13 cellular contexts compared by ENCODE assay signal in genomic region chr3:159860727-159861126, GRCh38. TPM values are rescaled to one million over a fixed set of nuclear protein-coding genes. Genes with fewer than 3 reads are reported as not detected.
DNase-seq lines count a peak whose midpoint lies in the region; TF ChIP-seq lines count a peak whose summit lies in the region.
"Had no signal": no experiment of that assay in that cellular context is flagged by ENCODE, and none has a peak within 500 bp of the region (broad histone marks: within the 10 kb centered on the region; RNA-seq: fewer than 3 reads in every experiment).

No MANE protein-coding gene starts in this region.

- TF ChIP-seq CTCF in left ventricle myocardium inferior (IDR thresholded peaks at IDR 0.05; ENCODE audit: borderline replicate concordance): no peak
- no peak for TF ChIP-seq CTCF in tibial artery (IDR thresholded peaks at IDR 0.05)

- H3K4me1 Mint-ChIP-seq in T-helper 2 cell treated with Interferon-gamma antibody and Interleukin-4, amounts not matched to agents 5 μg/mL and 100 μg/mL, for 36 hours (ENCODE audit: low read depth): no peaks in the 10 kb centered on the region
- peaks cover 4% of the 10 kb centered on the region for H3K4me1 Mint-ChIP-seq in activated T-cell treated with anti-CD3 and anti-CD28 coated beads, Interleukin-2, amount 50 U/mL, for 24 hours (ENCODE audit: low read depth)

- H3K27ac ChIP-seq in left ventricle myocardium inferior (replicated peaks) (peak overlapping the region; percentile 93), SJCRH30 (peak overlapping the region; percentile 62), layer of hippocampus (ENCODE audit: low read depth, low read length) (peak overlapping the region; percentile 25), tibial artery (no peak overlapping the region)

- no peaks in the 10 kb centered on the region for H3K36me3 Mint-ChIP-seq in T-helper 2 cell treated with Interferon-gamma antibody and Interleukin-4, amounts not matched to agents 5 μg/mL and 100 μg/mL, for 36 hours (ENCODE audit: low read depth)
- H3K36me3 Mint-ChIP-seq in activated T-cell treated with anti-CD3 and anti-CD28 coated beads, Interleukin-2, amount 50 U/mL, for 24 hours (ENCODE audit: low read depth): no peaks in the 10 kb centered on the region

- H3K4me3 ChIP-seq in left ventricle myocardium inferior (peak overlapping the region; percentile 17), SJCRH30 (no peak overlapping the region), tibial artery (no peak overlapping the region)
- H3K4me3 ChIP-seq: gastroesophageal sphincter had no signal

- DNase-seq in left ventricle myocardium inferior (no peak), cardiac septum (ENCODE audit: low spot score) (no peak), SJCRH30 (peak; percentile 40 to 74), EL (no peak), tibial artery (no peak)
- no peak for DNase-seq in T-helper 2 cell treated with Interferon-gamma antibody and Interleukin-4, amounts not matched to agents 5 μg/mL and 100 μg/mL, for 36 hours (ENCODE audit: low spot score)
- DNase-seq in activated T-cell treated with anti-CD3 and anti-CD28 coated beads, Interleukin-2, amount 50 U/mL, for 24 hours: no peak
- DNase-seq: activated CD4-positive, alpha-beta T cell treated with anti-CD3 and anti-CD28 coated beads for 4 hours; activated gamma-delta T cell treated with Interleukin-2 at 50 U/mL for 16 hours; DMS79; stimulated activated CD8-positive, alpha-beta memory T cell treated with anti-CD3 and anti-CD28 coated beads, Interleukin-4, amount 100 ng/mL, for 48 hours had no signal

- intact Hi-C loops in left ventricle myocardium inferior (cut with micrococcal nuclease) (no loop called here), cardiac septum (cut with DNase I) (no loop called here), tibial artery (cut with DNase I; ENCODE audit: low total_unique reads) (no loop called here)

- H3K9me3 Mint-ChIP-seq in T-helper 2 cell treated with Interferon-gamma antibody and Interleukin-4, amounts not matched to agents 5 μg/mL and 100 μg/mL, for 36 hours: no peaks in the 10 kb centered on the region
- H3K9me3 Mint-ChIP-seq in activated T-cell treated with anti-CD3 and anti-CD28 coated beads, Interleukin-2, amount 50 U/mL, for 24 hours: no peaks in the 10 kb centered on the region

- H3K27me3 ChIP-seq in left ventricle myocardium inferior (ENCODE audit: low read depth) (no peaks in the 10 kb centered on the region), SJCRH30 (no peaks in the 10 kb centered on the region), layer of hippocampus (ENCODE audit: control insufficient read depth, insufficient read depth, low read length) (no peaks in the 10 kb centered on the region), tibial artery (no peaks in the 10 kb centered on the region)
- H3K27me3 ChIP-seq: gastroesophageal sphincter had no signal

- H3K9me3 ChIP-seq in left ventricle myocardium inferior (replicated peaks) (no peaks in the 10 kb centered on the region), SJCRH30 (replicated peaks) (no peaks in the 10 kb centered on the region), tibial artery (no peaks in the 10 kb centered on the region)
- H3K9me3 ChIP-seq: gastroesophageal sphincter had no signal

- H3K36me3 ChIP-seq in left ventricle myocardium inferior (no peaks in the 10 kb centered on the region), SJCRH30 (no peaks in the 10 kb centered on the region), tibial artery (no peaks in the 10 kb centered on the region)
- H3K36me3 ChIP-seq: gastroesophageal sphincter had no signal

- no peak overlapping the region for H3K27ac Mint-ChIP-seq in T-helper 2 cell treated with Interferon-gamma antibody and Interleukin-4, amounts not matched to agents 5 μg/mL and 100 μg/mL, for 36 hours
- no peak overlapping the region for H3K27ac Mint-ChIP-seq in activated T-cell treated with anti-CD3 and anti-CD28 coated beads, Interleukin-2, amount 50 U/mL, for 24 hours

- H3K4me1 ChIP-seq in left ventricle myocardium inferior (peaks cover 98% of the 10 kb centered on the region), SJCRH30 (peaks cover 47% of the 10 kb centered on the region), tibial artery (peaks cover 0 to 89% (median 43%) of the 10 kb centered on the region in 4 donors)

- peaks cover 28% of the 10 kb centered on the region for H3K27me3 Mint-ChIP-seq in T-helper 2 cell treated with Interferon-gamma antibody and Interleukin-4, amounts not matched to agents 5 μg/mL and 100 μg/mL, for 36 hours (ENCODE audit: low read depth)
- H3K27me3 Mint-ChIP-seq in activated T-cell treated with anti-CD3 and anti-CD28 coated beads, Interleukin-2, amount 50 U/mL, for 24 hours: peaks cover 20% of the 10 kb centered on the region

- no peak overlapping the region for H3K4me3 Mint-ChIP-seq in T-helper 2 cell treated with Interferon-gamma antibody and Interleukin-4, amounts not matched to agents 5 μg/mL and 100 μg/mL, for 36 hours
- no peak overlapping the region for H3K4me3 Mint-ChIP-seq in activated T-cell treated with anti-CD3 and anti-CD28 coated beads, Interleukin-2, amount 50 U/mL, for 24 hours

RNA-seq across cellular contexts. Expression of gene SCHIP1, which starts 21.1 kb away (rescaled TPM):
- total RNA-seq in left ventricle myocardium inferior (62.6 TPM), cardiac septum (52.3 TPM)
- 1.5 and 2.2 TPM in 2 replicates for total RNA-seq in SJCRH30 (2014; rRNA removed; shearing (Covaris generic))

Comparison
In these comparisons a context has a peak if more than half of its experiments do, and no peak if none do; other contexts are left out.
1. DNase-seq: peak in SJCRH30 (2 of 2); none in left ventricle myocardium inferior (single experiment), cardiac septum (single experiment), T-helper 2 cell treated with Interferon-gamma antibody and Interleukin-4, amounts not matched to agents 5 μg/mL and 100 μg/mL, for 36 hours (single experiment), EL (single experiment), activated T-cell treated with anti-CD3 and anti-CD28 coated beads, Interleukin-2, amount 50 U/mL, for 24 hours (single experiment) and tibial artery (0 of 2).
2. H3K27ac ChIP-seq: peak in left ventricle myocardium inferior (single experiment), SJCRH30 (single experiment) and layer of hippocampus (single experiment); none in tibial artery (0 of 2).
3. RNA of gene SCHIP1, which starts 21.1 kb away (total RNA-seq): 62.6 TPM in left ventricle myocardium inferior (single experiment) and 52.3 TPM in cardiac septum (single experiment); 1.5 to 2.2 TPM in SJCRH30; every median in the first group is over 10 times any median in the second.